9 cellular contexts compared by ENCODE assay signal in the genomic region with DNA sequence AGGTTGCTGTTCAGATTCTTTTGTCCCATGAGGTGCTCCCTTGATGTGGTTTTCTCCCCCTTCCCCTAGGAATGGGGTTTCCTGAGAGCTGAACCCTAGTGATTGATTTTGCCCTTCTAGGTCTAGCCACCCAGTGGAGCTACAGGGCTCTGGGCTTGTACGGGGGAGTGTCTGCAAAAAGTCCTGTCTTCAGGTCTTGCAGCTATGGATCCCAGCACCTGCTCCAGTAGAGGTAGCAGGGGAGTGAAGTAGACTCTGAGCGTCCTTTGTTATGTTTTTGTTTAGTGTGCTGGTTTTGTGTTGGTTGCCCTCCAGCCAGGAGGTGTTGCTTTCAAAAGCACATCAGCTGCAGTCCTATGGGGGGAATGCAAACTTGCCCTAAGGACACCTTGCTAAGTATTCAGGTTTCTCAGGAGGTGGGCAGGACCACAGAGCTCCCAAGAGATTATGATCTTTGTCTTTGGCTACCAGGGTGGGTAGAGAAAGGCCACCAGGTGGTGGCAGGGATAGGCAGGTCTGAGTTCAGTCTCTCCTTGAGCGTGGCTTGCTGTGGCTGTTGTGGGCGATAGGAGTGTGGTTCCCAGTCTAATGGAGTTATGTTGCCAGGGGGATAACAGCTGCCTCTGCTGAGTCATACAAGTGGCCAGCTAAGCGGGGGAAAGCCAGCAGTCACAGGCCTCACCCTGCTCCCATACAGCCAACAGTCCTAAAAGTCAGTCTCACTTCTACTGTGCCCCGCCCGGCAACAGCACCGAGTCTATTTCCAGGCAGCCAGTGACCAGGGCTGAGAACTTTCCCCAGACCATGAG.
DNase-seq lines count a peak whose midpoint lies in the region; ATAC-seq, FAIRE-seq and TF ChIP-seq lines count a peak whose summit lies in the region.
"Had no signal": no experiment of that assay in that cellular context is flagged by ENCODE, and none has a peak within 500 bp of the region (broad histone marks: within the 10 kb centered on the region; RNA-seq: fewer than 3 reads in every experiment).

No MANE protein-coding gene starts in this region.

- H3K79me2 ChIP-seq in trophoblast cell (ENCODE audit: control insufficient read depth, insufficient read depth, low read length, poor library complexity), result no peaks in the 10 kb centered on the region

- no peaks in the 10 kb centered on the region for H3K36me3 ChIP-seq in trophoblast cell (ENCODE audit: control insufficient read depth in 1 of 2, insufficient read depth in 2 of 2, low read length in 2 of 2)

- H2BK5ac ChIP-seq in trophoblast cell (ENCODE audit: low read depth, low read length, poor library complexity), result no peak overlapping the region

- no peak overlapping the region for H2BK12ac ChIP-seq in trophoblast cell (ENCODE audit: low read length)

- no peak overlapping the region for H3K9ac ChIP-seq in trophoblast cell (ENCODE audit: low read length)

- no peak overlapping the region for H4K91ac ChIP-seq in trophoblast cell (ENCODE audit: low read depth, low read length)

- ATAC-seq in GM18907 (IDR thresholded peaks at IDR 0.05; ENCODE audit: unreplicated experiment), result no peak
- ATAC-seq in GM19397 (IDR thresholded peaks at IDR 0.05; ENCODE audit: unreplicated experiment), result no peak

- no peak overlapping the region for H3K27ac ChIP-seq in trophoblast cell (ENCODE audit: low read depth, low read length)

- no peak overlapping the region for H3K4me3 ChIP-seq in trophoblast cell (ENCODE audit: low read depth, low read length)

- no peak overlapping the region for H3K4ac ChIP-seq in trophoblast cell (ENCODE audit: low read depth, low read length)

- H2BK120ac ChIP-seq in trophoblast cell (ENCODE audit: insufficient read depth, low read length, poor library complexity), result no peak overlapping the region

- H3K79me1 ChIP-seq in trophoblast cell (ENCODE audit: low read length), result no peaks in the 10 kb centered on the region

- no peak overlapping the region for H3K23ac ChIP-seq in trophoblast cell (ENCODE audit: low read length)

- H3K9me3 ChIP-seq in trophoblast cell (ENCODE audit: insufficient read depth, low read depth, low read length), result no peaks in the 10 kb centered on the region

- no peak overlapping the region for H3K4me2 ChIP-seq in trophoblast cell (ENCODE audit: low read length)

- DNase-seq in GM12891 (ENCODE audit: insufficient read length, low spot score), result no peak
- peak; percentile 12 for DNase-seq in NCI-H460 (ENCODE audit: extremely low read depth, low read depth)
- peak; percentile 51 to 78 for DNase-seq in dermis microvascular lymphatic vessel endothelial cell (ENCODE audit: low read depth in 2 of 2)
- DNase-seq in trophoblast cell, result peak; percentile 87 to 90
- no peak for DNase-seq in NCI-H187 (lab: John Stamatoyannopoulos, UW)
- DNase-seq in frontal cortex (ENCODE audit: low spot score in 2 of 2), result no peak

- H3K27me3 ChIP-seq in trophoblast cell (ENCODE audit: insufficient read depth, low read length), result no peaks in the 10 kb centered on the region

- no CpG with 5 or more reads among the region's 8 CpGs for WGBS in trophoblast cell (ENCODE audit: extremely low coverage, insufficient coverage, insufficient read length)

- no peak overlapping the region for H2AK5ac ChIP-seq in trophoblast cell (ENCODE audit: low read length)

- no peak for TF ChIP-seq POLR2A in GM12891 (IDR thresholded peaks at IDR 0.05; ENCODE audit: low read depth, low read length)

- no peak overlapping the region for H4K8ac ChIP-seq in trophoblast cell (ENCODE audit: low read depth, low read length)

- no peak overlapping the region for H2AFZ ChIP-seq in trophoblast cell (ENCODE audit: insufficient read depth, low read length, poor library complexity)

- H3K18ac ChIP-seq in trophoblast cell (ENCODE audit: low read length), result no peak overlapping the region

- no peak overlapping the region for H3K14ac ChIP-seq in trophoblast cell (ENCODE audit: low read length)

- peaks cover 5 to 10% of the 10 kb centered on the region in 2 experiments for H3K4me1 ChIP-seq in trophoblast cell (ENCODE audit: control insufficient read depth in 1 of 2, insufficient read depth in 2 of 2, low read length in 2 of 2)

- peak; percentile 20 for FAIRE-seq in GM12891 (lab: Jason Lieb, UNC)
- no peak for FAIRE-seq in frontal cortex (lab: Jason Lieb, UNC)
- FAIRE-seq: TTC549 had no signal

- H4K12ac ChIP-seq in trophoblast cell (ENCODE audit: low read depth, low read length), result no peak overlapping the region

TF ChIP-seq in GM12891, 5 proteins besides CTCF, POLR2A, EP300 and RAD21:
- TF ChIP-seq POLR2AphosphoS5 (IDR thresholded peaks at IDR 0.05; ENCODE audit: low read depth, low read length) (no peak), SPI1 (IDR thresholded peaks at IDR 0.05; ENCODE audit: low read depth, low read length) (no peak), TAF1 (IDR thresholded peaks at IDR 0.05; ENCODE audit: low read depth, low read length) (no peak), PAX5 (IDR thresholded peaks at IDR 0.05; ENCODE audit: insufficient read depth, low read length, severe bottlenecking) (no peak), POU2F2 (IDR thresholded peaks at IDR 0.05; ENCODE audit: low read depth, low read length) (no peak)

Comparison
In these comparisons a context has a peak if more than half of its experiments do, and no peak if none do; other contexts are left out.
1. DNase-seq: peak in NCI-H460 (single experiment), dermis microvascular lymphatic vessel endothelial cell (2 of 2) and trophoblast cell (2 of 2); none in GM12891 (single experiment), NCI-H187 (0 of 2) and frontal cortex (0 of 2).